ENCODE assay signal across 8 cellular contexts in the genomic region with DNA sequence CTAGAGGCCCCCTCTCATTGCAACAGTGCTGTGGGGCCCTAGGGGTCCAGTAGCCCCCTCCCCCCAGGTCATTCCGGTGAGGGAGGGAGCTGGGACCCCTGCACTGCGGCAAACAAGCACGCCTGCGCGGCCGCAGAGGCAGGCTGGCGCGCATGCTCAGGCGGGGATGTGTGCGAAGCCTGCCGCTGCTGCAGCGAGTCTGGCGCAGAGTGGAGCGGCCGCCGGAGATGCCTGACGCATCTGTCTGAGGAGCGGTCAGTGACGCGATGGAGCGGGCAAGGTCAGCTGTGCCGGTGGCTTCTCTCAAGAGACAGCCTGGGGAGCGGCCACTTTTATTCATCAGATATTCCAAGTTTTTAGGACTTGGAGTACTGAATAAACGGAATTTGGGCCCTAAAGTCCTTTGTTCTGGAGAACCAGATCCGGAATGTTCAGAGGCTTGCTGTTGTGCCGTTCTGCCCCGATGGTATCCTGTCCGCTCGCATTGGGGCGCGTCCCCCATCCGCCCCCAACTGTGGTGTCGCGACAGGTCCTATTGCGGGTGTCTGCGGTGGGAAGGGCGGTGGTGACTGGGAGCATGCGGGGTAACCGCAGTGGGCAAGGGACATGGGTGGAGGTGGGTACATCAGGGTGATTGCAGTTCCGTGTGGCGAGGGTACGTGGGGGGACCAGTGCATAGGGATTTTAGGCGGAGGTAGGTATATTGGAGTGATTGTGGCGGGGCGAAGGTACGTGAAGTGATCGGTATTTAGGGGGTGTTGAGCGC. TPM values are rescaled to one million over a fixed set of nuclear protein-coding genes. Genes with fewer than 3 reads are reported as not detected.
A peak's percentile ranks its signal among the peaks of the same experiment; 100 is the strongest.
DNase-seq lines count a peak whose midpoint lies in the region; ATAC-seq and TF ChIP-seq lines count a peak whose summit lies in the region.

A gene (plus strand): TSS at position 205 of the 766 bp plus-strand sequence. CDS start 19,467 bp downstream, outside the sequence.
A gene with protein sequence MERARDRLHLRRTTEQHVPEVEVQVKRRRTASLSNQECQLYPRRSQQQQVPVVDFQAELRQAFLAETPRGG (plus strand): TSS at position 205 of the 766 bp plus-strand sequence. CDS start 62 bp downstream, at position 267.

- H3K36me3 Mint-ChIP-seq in activated T-helper 2 cell treated with anti-CD3 and anti-CD28 coated beads, Interferon-gamma antibody, Interleukin-2, Interleukin-4, amounts not matched to agents 10 μg/mL and 5 μg/mL and 100 μg/mL, durations not matched to agents 14 hours and 24 hours and 36 hours (ENCODE audit: low read depth) = peaks cover 17% of the 10 kb centered on the region
- peaks cover 9% of the 10 kb centered on the region for H3K36me3 Mint-ChIP-seq in nephron (ENCODE audit: low read depth)

- no peaks in the 10 kb centered on the region for H3K36me3 ChIP-seq in PC-3 (ENCODE audit: low read depth, low read length)

- H3K9me3 Mint-ChIP-seq in activated T-helper 2 cell treated with anti-CD3 and anti-CD28 coated beads, Interferon-gamma antibody, Interleukin-2, Interleukin-4, amounts not matched to agents 10 μg/mL and 5 μg/mL and 100 μg/mL, durations not matched to agents 14 hours and 24 hours and 36 hours = peaks cover 34% of the 10 kb centered on the region
- H3K9me3 Mint-ChIP-seq in nephron = peaks cover 21% of the 10 kb centered on the region

- H3K9me2 ChIP-seq in PC-3 (replicated peaks; ENCODE audit: low read length) = no peaks in the 10 kb centered on the region

- no peaks in the 10 kb centered on the region for H3F3A ChIP-seq in PC-3 (ENCODE audit: low read length, unreplicated experiment)

- no peaks in the 10 kb centered on the region for H3K27me3 Mint-ChIP-seq in activated T-helper 2 cell treated with anti-CD3 and anti-CD28 coated beads, Interferon-gamma antibody, Interleukin-2, Interleukin-4, amounts not matched to agents 10 μg/mL and 5 μg/mL and 100 μg/mL, durations not matched to agents 14 hours and 24 hours and 36 hours (ENCODE audit: low read depth)
- no peaks in the 10 kb centered on the region for H3K27me3 Mint-ChIP-seq in nephron (ENCODE audit: low read depth)

- peak; percentile 57 for DNase-seq in PC-3
- DNase-seq in activated T-helper 2 cell treated with anti-CD3 and anti-CD28 coated beads, Interferon-gamma antibody, Interleukin-2, Interleukin-4, amounts not matched to agents 10 μg/mL and 5 μg/mL and 100 μg/mL, durations not matched to agents 14 hours and 24 hours and 36 hours (ENCODE audit: low spot score) = peak; percentile 45
- peak; percentile 66 for DNase-seq in fibroblast of the aortic adventitia (ENCODE audit: low read depth)
- peak; percentile 53 for DNase-seq in stimulated activated naive CD4-positive, alpha-beta T cell treated with Interleukin-2 at 50 U/mL for 16 hours (lab: John Stamatoyannopoulos, UW)
- no peak for DNase-seq in NOMO-1 treated with dmso at 0.1 percent for 144 hours (lab: John Stamatoyannopoulos, UW; ENCODE audit: unreplicated experiment)

- H3K9me3 ChIP-seq in PC-3 (ENCODE audit: low read length) = 0 out of 2 replicates have a peak, but pooled peaks cover 6% of the 10 kb centered on the region

- intact Hi-C loops in PC-3 (cut with micrococcal nuclease) = no loop called here
- intact Hi-C loops in activated T-helper 2 cell treated with anti-CD3 and anti-CD28 coated beads, Interferon-gamma antibody, Interleukin-2, Interleukin-4, amounts not matched to agents 10 μg/mL and 5 μg/mL and 100 μg/mL, durations not matched to agents 14 hours and 24 hours and 36 hours (cut with micrococcal nuclease) = loop anchor here (5.0 to 10.0 kb wide), 3 partner anchors 188 to 1127 kb away; no protein-coding TSS in a partner anchor

- H2AFZ ChIP-seq in PC-3 (ENCODE audit: low read length) = peak within 1 kb of the TSS; percentile 78

- H3K4me2 ChIP-seq in PC-3 (ENCODE audit: low read length) = peak within 1 kb of the TSS; percentile 82

- CTCF ChIA-PET in PC-3 (lab: Charles Lee) = no interaction called here

- no peaks in the 10 kb centered on the region for H3K27me3 ChIP-seq in PC-3 (ENCODE audit: low read length)

- H3K27ac ChIP-seq in PC-3 (ENCODE audit: low read length) = peak within 1 kb of the TSS; percentile 70

- H3K4me3 Mint-ChIP-seq in activated T-helper 2 cell treated with anti-CD3 and anti-CD28 coated beads, Interferon-gamma antibody, Interleukin-2, Interleukin-4, amounts not matched to agents 10 μg/mL and 5 μg/mL and 100 μg/mL, durations not matched to agents 14 hours and 24 hours and 36 hours (ENCODE audit: low read depth) = peak within 1 kb of the TSS; percentile 88
- peak within 1 kb of the TSS; percentile 89 to 97 (median 97) for H3K4me3 Mint-ChIP-seq in nephron

- H3K4me1 Mint-ChIP-seq in activated T-helper 2 cell treated with anti-CD3 and anti-CD28 coated beads, Interferon-gamma antibody, Interleukin-2, Interleukin-4, amounts not matched to agents 10 μg/mL and 5 μg/mL and 100 μg/mL, durations not matched to agents 14 hours and 24 hours and 36 hours (ENCODE audit: low read depth) = peaks cover 3% of the 10 kb centered on the region
- peaks cover 11% of the 10 kb centered on the region for H3K4me1 Mint-ChIP-seq in nephron

- H3K79me2 ChIP-seq in PC-3 (ENCODE audit: low read length) = peaks cover 51% of the 10 kb centered on the region

- TF ChIP-seq CTCF in PC-3 (conservative IDR thresholded peaks at IDR 0.05; ENCODE audit: low read depth, low read length) (no peak), fibroblast of the aortic adventitia (IDR thresholded peaks at IDR 0.05; ENCODE audit: insufficient read depth, low read length) (no peak), nephron (IDR thresholded peaks at IDR 0.05; ENCODE audit: unreplicated experiment in 3 of 3) (no peak)

- no peaks in the 10 kb centered on the region for H3K4me1 ChIP-seq in PC-3 (ENCODE audit: insufficient read depth, low read length)

- no peaks in the 10 kb centered on the region for H4K20me1 ChIP-seq in PC-3 (ENCODE audit: low read length)

- peak; percentile 65 for ATAC-seq in GM18502 (IDR thresholded peaks at IDR 0.05; ENCODE audit: poor library complexity, unreplicated experiment)
- ATAC-seq in HG03097 (IDR thresholded peaks at IDR 0.05; ENCODE audit: low FRiP score, unreplicated experiment) = peak; percentile 51
- peak; percentile 75 for ATAC-seq in PC-3

- H3K9ac ChIP-seq in PC-3 (ENCODE audit: low read length) = peak within 1 kb of the TSS; percentile 79

- BruUV-seq in PC-3 (replicated peaks; lab: Mats Ljungman, UMichigan) = TSS peak; percentile 44

- peak within 1 kb of the TSS; percentile 91 for H3K27ac Mint-ChIP-seq in activated T-helper 2 cell treated with anti-CD3 and anti-CD28 coated beads, Interferon-gamma antibody, Interleukin-2, Interleukin-4, amounts not matched to agents 10 μg/mL and 5 μg/mL and 100 μg/mL, durations not matched to agents 14 hours and 24 hours and 36 hours
- H3K27ac Mint-ChIP-seq in nephron = peak within 1 kb of the TSS; percentile 99 to 100 (median 99)

- POLR2A ChIA-PET in PC-3 (lab: Charles Lee; ENCODE audit: unreplicated experiment) = no interaction called here

- H3K4me3 ChIP-seq in PC-3 (ENCODE audit: low read length) (peak within 1 kb of the TSS; percentile 88), fibroblast of the aortic adventitia (ENCODE audit: low read depth, low read length) (peak within 1 kb of the TSS; percentile 89)

RNA-seq across cellular contexts. Expression of the first gene that starts in this region (rescaled TPM):
- total RNA-seq in PC-3 (2014; rRNA removed) (131 and 139 TPM in 2 replicates), fibroblast of the aortic adventitia (ENCODE audit: low replicate concordance) (49.3 and 200 TPM in 2 replicates)
- total RNA-seq in activated T-helper 2 cell treated with anti-CD3 and anti-CD28 coated beads, Interferon-gamma antibody, Interleukin-2, Interleukin-4, amounts not matched to agents 10 μg/mL and 5 μg/mL and 100 μg/mL, durations not matched to agents 14 hours and 24 hours and 36 hours = 38.2 and 38.6 TPM in 2 replicates

RNA-seq across cellular contexts. Expression of the second gene that starts in this region (rescaled TPM):
- 6.0 and 13.1 TPM in 2 replicates for total RNA-seq in PC-3 (2014; rRNA removed)
- total RNA-seq in activated T-helper 2 cell treated with anti-CD3 and anti-CD28 coated beads, Interferon-gamma antibody, Interleukin-2, Interleukin-4, amounts not matched to agents 10 μg/mL and 5 μg/mL and 100 μg/mL, durations not matched to agents 14 hours and 24 hours and 36 hours = 7.6 and 8.8 TPM in 2 replicates
- 5.9 and 8.7 TPM in 2 replicates for total RNA-seq in fibroblast of the aortic adventitia (ENCODE audit: low replicate concordance)
